In genomic region chr4:113355550-113356371, GRCh38 we compare ENCODE assay signal across 8 cellular contexts.
DNase-seq lines count a peak whose midpoint lies in the region; ATAC-seq and TF ChIP-seq lines count a peak whose summit lies in the region.

No MANE protein-coding gene starts in this region.

- peaks cover 16% of the 10 kb centered on the region for H3K36me3 Mint-ChIP-seq in activated naive CD8-positive, alpha-beta T cell

- H3K27ac ChIP-seq in layer of hippocampus (ENCODE audit: low read depth, low read length) = peak overlapping the region; percentile 4

- H3K27me3 Mint-ChIP-seq in activated naive CD8-positive, alpha-beta T cell = peaks cover 7% of the 10 kb centered on the region

- H3K4me3 ChIP-seq in AG09309 (ENCODE audit: control insufficient read depth, low read depth, low read length) = no peak overlapping the region

- peaks cover 34% of the 10 kb centered on the region for H3K4me1 Mint-ChIP-seq in activated naive CD8-positive, alpha-beta T cell (ENCODE audit: low read depth)

- H3K4me3 Mint-ChIP-seq in activated naive CD8-positive, alpha-beta T cell = peak overlapping the region; percentile 72

- ATAC-seq in GM19043 (IDR thresholded peaks at IDR 0.05; ENCODE audit: low read depth, unreplicated experiment) = peak; percentile 98
- peak; percentile 98 for ATAC-seq in HG03175 (IDR thresholded peaks at IDR 0.05; ENCODE audit: unreplicated experiment)

- H3K27me3 ChIP-seq in layer of hippocampus (ENCODE audit: control insufficient read depth, insufficient read depth, low read length) = no peaks in the 10 kb centered on the region

- peak; percentile 27 for TF ChIP-seq CTCF in AG09309 (IDR thresholded peaks at IDR 0.05; ENCODE audit: control insufficient read depth, insufficient read depth, low read depth, low read length, missing control alignments)

- peak overlapping the region; percentile 95 for H3K27ac Mint-ChIP-seq in activated naive CD8-positive, alpha-beta T cell

- H3K9me3 Mint-ChIP-seq in activated naive CD8-positive, alpha-beta T cell (ENCODE audit: low read depth) = peaks cover 6% of the 10 kb centered on the region

- peak; percentile 59 for DNase-seq in AG09309 (ENCODE audit: low read depth)
- peak; percentile 83 for DNase-seq in SKM-1 treated with dmso at 0.1 percent for 144 hours (lab: John Stamatoyannopoulos, UW; ENCODE audit: unreplicated experiment)
- DNase-seq in stimulated activated CD8-positive, alpha-beta memory T cell treated with anti-CD3 and anti-CD28 coated beads, Interleukin-4, amount 100 ng/mL, for 4 hours (ENCODE audit: low read depth in 2 of 2, low spot score in 1 of 2) = peak; percentile 33 to 52
- no peak for DNase-seq in SHP77 (lab: John Stamatoyannopoulos, UW)

Comparison
In these comparisons a context has a peak if more than half of its experiments do, and no peak if none do; other contexts are left out.
1. DNase-seq: peak in AG09309 (single experiment), SKM-1 treated with dmso at 0.1 percent for 144 hours (single experiment) and stimulated activated CD8-positive, alpha-beta memory T cell treated with anti-CD3 and anti-CD28 coated beads, Interleukin-4, amount 100 ng/mL, for 4 hours (2 of 2); none in SHP77 (0 of 2).